Comparison of ENCODE assay signal across 33 cellular contexts in genomic region chr3:169259134-169259533, GRCh38.
"Had no signal": no experiment of that assay in that cellular context is flagged by ENCODE, and none has a peak within 500 bp of the region (broad histone marks: within the 10 kb centered on the region; RNA-seq: fewer than 3 reads in every experiment).

No MANE protein-coding gene starts in this region.

- H3K36me3 Mint-ChIP-seq: activated CD4-positive, alpha-beta memory T cell treated with anti-CD3 and anti-CD28 coated beads for 36 hours; activated naive CD4-positive, alpha-beta T cell treated with anti-CD3 and anti-CD28 coated beads, Interleukin-2, amount 50 U/mL, for 72 hours; activated naive CD8-positive, alpha-beta T cell treated with anti-CD3 and anti-CD28 coated beads for 36 hours; T-cell had no signal

- H3K27me3 Mint-ChIP-seq: activated B cell treated with CpG ODN at 0.5 μM for 24 hours; activated CD4-positive, alpha-beta memory T cell treated with anti-CD3 and anti-CD28 coated beads for 36 hours; activated CD4-positive, alpha-beta T cell treated with anti-CD3 and anti-CD28 coated beads, Interleukin-2, amount 10 ng/mL, durations not matched to agents 24 days and 14 days; activated CD8-positive, alpha-beta T cell treated with anti-CD3 and anti-CD28 coated beads for 36 hours; activated naive CD8-positive, alpha-beta T cell treated with anti-CD3 and anti-CD28 coated beads for 36 hours; activated T-helper 17 cell treated with anti-CD3 and anti-CD28 coated beads, Interleukin-2, amount 50 U/mL, for 72 hours had no signal

- H3K4me3 ChIP-seq: adrenal gland, body of pancreas, breast epithelium had no signal

- H3K4me1 Mint-ChIP-seq: activated B cell treated with CpG ODN at 0.5 μM for 24 hours; activated CD4-positive, alpha-beta T cell treated with anti-CD3 and anti-CD28 coated beads, Interleukin-2, amount 10 ng/mL, durations not matched to agents 24 days and 14 days; activated naive CD8-positive, alpha-beta T cell treated with anti-CD3 and anti-CD28 coated beads for 36 hours; activated T-helper 17 cell treated with anti-CD3 and anti-CD28 coated beads, Interleukin-2, amount 50 U/mL, for 72 hours; T-cell had no signal

- ATAC-seq: activated CD8-positive, alpha-beta T cell treated with anti-CD3 and anti-CD28 coated beads for 36 hours; activated naive CD4-positive, alpha-beta T cell treated with anti-CD3 and anti-CD28 coated beads, Interleukin-2, amount 50 U/mL, for 72 hours; activated T-cell treated with anti-CD3 and anti-CD28 coated beads, Interleukin-2, amount 50 U/mL, for 4 hours; activated T-cell treated with anti-CD3 and anti-CD28 coated beads, Interleukin-2, amount 50 U/mL, for 72 hours; activated T-helper 17 cell treated with anti-CD3 and anti-CD28 coated beads, Interleukin-2, amount 50 U/mL, for 72 hours; body of pancreas; T-cell had no signal

- H3K4me3 Mint-ChIP-seq: activated B cell treated with CpG ODN at 0.5 μM for 24 hours; activated CD4-positive, alpha-beta memory T cell treated with anti-CD3 and anti-CD28 coated beads for 36 hours; activated CD4-positive, alpha-beta T cell treated with anti-CD3 and anti-CD28 coated beads, Interleukin-2, amount 10 ng/mL, durations not matched to agents 24 days and 14 days; activated CD8-positive, alpha-beta T cell treated with anti-CD3 and anti-CD28 coated beads for 36 hours; activated naive CD4-positive, alpha-beta T cell treated with anti-CD3 and anti-CD28 coated beads for 36 hours; activated naive CD8-positive, alpha-beta T cell treated with anti-CD3 and anti-CD28 coated beads for 36 hours; activated T-cell treated with anti-CD3 and anti-CD28 coated beads, Interleukin-2, amount 50 U/mL, for 4 hours; activated T-cell treated with anti-CD3 and anti-CD28 coated beads, Interleukin-2, amount 50 U/mL, for 72 hours; activated T-helper 1 cell treated with anti-CD3 and anti-CD28 coated beads, Interleukin-12 subunit alpha, Interleukin-12 subunit beta, Interleukin-2, Interleukin-4 antibody, amounts not matched to agents 30 ng/mL and 10 ng/mL and 1 ng/mL, durations not matched to agents 14 hours and 24 hours and 36 hours; activated T-helper 17 cell treated with anti-CD3 and anti-CD28 coated beads, Interleukin-2, amount 50 U/mL, for 72 hours; T-cell; T-helper 2 cell treated with Interferon-gamma antibody and Interleukin-4, amounts not matched to agents 5 μg/mL and 100 μg/mL, for 36 hours had no signal

- H3K27ac Mint-ChIP-seq: activated B cell treated with CpG ODN at 0.5 μM for 24 hours; activated CD4-positive, alpha-beta memory T cell treated with anti-CD3 and anti-CD28 coated beads for 36 hours; activated CD4-positive, alpha-beta T cell treated with anti-CD3 and anti-CD28 coated beads, Interleukin-2, amount 10 ng/mL, durations not matched to agents 24 days and 14 days; activated CD8-positive, alpha-beta T cell treated with anti-CD3 and anti-CD28 coated beads for 36 hours; activated naive CD4-positive, alpha-beta T cell treated with anti-CD3 and anti-CD28 coated beads for 36 hours; activated naive CD4-positive, alpha-beta T cell treated with anti-CD3 and anti-CD28 coated beads, Interleukin-2, amount 50 U/mL, for 72 hours; activated naive CD8-positive, alpha-beta T cell treated with anti-CD3 and anti-CD28 coated beads for 36 hours; activated T-cell treated with anti-CD3 and anti-CD28 coated beads, Interleukin-2, amount 50 U/mL, for 72 hours; activated T-helper 1 cell treated with anti-CD3 and anti-CD28 coated beads, Interleukin-12 subunit alpha, Interleukin-12 subunit beta, Interleukin-2, Interleukin-4 antibody, amounts not matched to agents 30 ng/mL and 10 ng/mL and 1 ng/mL, durations not matched to agents 14 hours and 24 hours and 36 hours; activated T-helper 17 cell treated with anti-CD3 and anti-CD28 coated beads, Interleukin-2, amount 50 U/mL, for 72 hours; T-cell; T-helper 2 cell treated with Interferon-gamma antibody and Interleukin-4, amounts not matched to agents 5 μg/mL and 100 μg/mL, for 36 hours had no signal

- DNase-seq: activated B cell treated with CpG ODN at 0.5 μM for 24 hours; activated CD4-positive, alpha-beta memory T cell treated with anti-CD3 and anti-CD28 coated beads for 36 hours; activated CD4-positive, alpha-beta T cell treated with anti-CD3 and anti-CD28 coated beads for 4 hours; activated CD4-positive, alpha-beta T cell treated with anti-CD3 and anti-CD28 coated beads, Interleukin-2, amount 50 U/mL, for 1 hour; activated CD4-positive, alpha-beta T cell treated with anti-CD3 and anti-CD28 coated beads, Interleukin-2, amount 50 U/mL, for 4 hours; activated CD4-positive, CD25-positive, alpha-beta regulatory T cell treated with anti-CD3 and anti-CD28 coated beads, Interleukin-2, amount 50 U/mL, for 72 hours; activated CD8-positive, alpha-beta memory T cell treated with anti-CD3 and anti-CD28 coated beads, Interleukin-2, amount 50 U/mL, for 4 hours; activated CD8-positive, alpha-beta T cell treated with anti-CD3 and anti-CD28 coated beads for 36 hours; activated effector memory CD4-positive, alpha-beta T cell treated with anti-CD3 and anti-CD28 coated beads, Interleukin-2, amount 50 U/mL, for 16 hours; activated gamma-delta T cell treated with Interleukin-2 at 50 U/mL for 16 hours; activated naive CD4-positive, alpha-beta T cell; activated naive CD4-positive, alpha-beta T cell treated with anti-CD3 and anti-CD28 coated beads for 36 hours; activated naive CD4-positive, alpha-beta T cell treated with anti-CD3 and anti-CD28 coated beads, Interleukin-2, amount 50 U/mL, for 16 hours; activated naive CD8-positive, alpha-beta T cell treated with anti-CD3 and anti-CD28 coated beads for 36 hours; activated T-cell treated with anti-CD3 and anti-CD28 coated beads for 4 hours; activated T-cell treated with anti-CD3 and anti-CD28 coated beads, Interleukin-2, amount 50 U/mL, for 1 hour; activated T-cell treated with anti-CD3 and anti-CD28 coated beads, Interleukin-2, amount 50 U/mL, for 4 hours; activated T-cell treated with anti-CD3 and anti-CD28 coated beads, Interleukin-2, amount 50 U/mL, for 72 hours; adrenal gland; amniotic stem cell; aorta; body of pancreas; brain microvascular endothelial cell; central memory CD4-positive, alpha-beta T cell; T-cell; T-helper 2 cell; T-helper 9 cell had no signal

- H3K9me3 ChIP-seq: adrenal gland, body of pancreas, breast epithelium had no signal
